Comparison of ENCODE assay signal across 25 cellular contexts in the genomic region with DNA sequence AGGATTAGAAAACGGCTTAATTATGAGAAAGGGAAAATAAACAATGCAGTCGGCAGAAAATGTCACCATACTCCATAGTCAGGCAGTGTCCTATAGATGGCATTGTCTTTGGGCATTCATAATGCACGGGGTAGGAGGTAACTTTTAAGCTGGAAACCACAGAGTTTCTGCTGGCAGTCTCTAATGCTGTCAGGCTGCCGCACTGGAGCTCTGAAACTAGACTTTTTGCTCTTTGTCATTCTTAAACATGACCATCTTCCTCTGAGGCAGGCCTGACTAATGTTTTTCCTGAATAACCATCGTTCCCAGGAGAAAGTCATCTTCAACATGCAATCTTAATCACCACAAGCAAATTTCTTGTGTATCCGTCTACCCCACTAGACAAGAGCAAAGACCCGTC.
DNase-seq lines count a peak whose midpoint lies in the region; ATAC-seq and TF ChIP-seq lines count a peak whose summit lies in the region.
"Had no signal": no experiment of that assay in that cellular context is flagged by ENCODE, and none has a peak within 500 bp of the region (broad histone marks: within the 10 kb centered on the region; RNA-seq: fewer than 3 reads in every experiment).

No MANE protein-coding gene starts in this region.

- ATAC-seq in HG03095 (IDR thresholded peaks at IDR 0.05; ENCODE audit: unreplicated experiment), result no peak
- no peak for ATAC-seq in HG02970 (IDR thresholded peaks at IDR 0.05; ENCODE audit: low FRiP score, unreplicated experiment)
- no peak for ATAC-seq in GM21390 (IDR thresholded peaks at IDR 0.05; ENCODE audit: unreplicated experiment)
- ATAC-seq: CD8-positive, alpha-beta T cell; upper lobe of right lung had no signal

- H3K27ac ChIP-seq in 22Rv1, result no peak overlapping the region
- H3K27ac ChIP-seq: breast epithelium, epithelial cell of prostate, parathyroid adenoma, right atrium auricular region, SJCRH30, upper lobe of right lung had no signal

- no peaks in the 10 kb centered on the region for H3K9me3 Mint-ChIP-seq in HFFc6
- H3K9me3 Mint-ChIP-seq in activated CD4-positive, alpha-beta memory T cell treated with anti-CD3 and anti-CD28 coated beads, Interleukin-2, amount 10 ng/mL, durations not matched to agents 7 days and 5 days, result no peaks in the 10 kb centered on the region
- H3K9me3 Mint-ChIP-seq: activated B cell treated with CpG ODN at 0.5 μM for 24 hours; CD8-positive, alpha-beta T cell had no signal

- H3K4me3 Mint-ChIP-seq in HFFc6, result peak overlapping the region; percentile 65
- no peak overlapping the region for H3K4me3 Mint-ChIP-seq in activated CD4-positive, alpha-beta memory T cell treated with anti-CD3 and anti-CD28 coated beads, Interleukin-2, amount 10 ng/mL, durations not matched to agents 7 days and 5 days
- H3K4me3 Mint-ChIP-seq: activated B cell treated with CpG ODN at 0.5 μM for 24 hours; CD8-positive, alpha-beta T cell had no signal

- H3K4me1 Mint-ChIP-seq in HFFc6 (ENCODE audit: low read depth), result peaks cover 45% of the 10 kb centered on the region
- no peaks in the 10 kb centered on the region for H3K4me1 Mint-ChIP-seq in activated CD4-positive, alpha-beta memory T cell treated with anti-CD3 and anti-CD28 coated beads, Interleukin-2, amount 10 ng/mL, durations not matched to agents 7 days and 5 days
- H3K4me1 Mint-ChIP-seq: activated B cell treated with CpG ODN at 0.5 μM for 24 hours had no signal

- H3K27ac Mint-ChIP-seq in HFFc6, result peak overlapping the region; percentile 36; the same call in 1 of the 2 replicates
- no peak overlapping the region for H3K27ac Mint-ChIP-seq in activated CD4-positive, alpha-beta memory T cell treated with anti-CD3 and anti-CD28 coated beads, Interleukin-2, amount 10 ng/mL, durations not matched to agents 7 days and 5 days
- H3K27ac Mint-ChIP-seq: activated B cell treated with CpG ODN at 0.5 μM for 24 hours; CD8-positive, alpha-beta T cell had no signal

- CTCF ChIA-PET in activated CD4-positive, alpha-beta memory T cell treated with anti-CD3 and anti-CD28 coated beads, Interleukin-2, amount 10 ng/mL, durations not matched to agents 7 days and 5 days (lab: Charles Lee), result no interaction called here

- DNase-seq in HFFc6 (peak; percentile 11), RKO (ENCODE audit: low spot score) (peak; percentile 8), fibroblast of peridontal ligament (ENCODE audit: extremely low read depth) (peak; percentile 56)
- DNase-seq in activated CD4-positive, alpha-beta memory T cell treated with anti-CD3 and anti-CD28 coated beads, Interleukin-2, amount 10 ng/mL, durations not matched to agents 7 days and 5 days, result no peak
- DNase-seq: 8988T; activated B cell treated with CpG ODN at 0.5 μM for 24 hours; activated naive CD4-positive, alpha-beta T cell treated with Interleukin-2 at 50 U/mL for 16 hours; amniotic stem cell; CD8-positive, alpha-beta T cell; foreskin melanocyte; Kasumi-1; NCI-H1092 treated with DMSO at 0.1 percent for 48 hours; NCI-H2029; NCI-H524 treated with DMSO at 0.1 percent for 48 hours; SJCRH30; stimulated activated CD4-positive, alpha-beta T cell treated with anti-CD3 and anti-CD28 coated beads, Interleukin-4, amount 100 ng/mL, for 1 hour; upper lobe of right lung had no signal

- peak; percentile 8; the same call in 1 of the 2 replicates for TF ChIP-seq CTCF in 22Rv1 (IDR thresholded peaks at IDR 0.05)
- TF ChIP-seq CTCF in HFFc6 (IDR thresholded peaks at IDR 0.05), result no peak

- no peaks in the 10 kb centered on the region for H3K36me3 Mint-ChIP-seq in HFFc6 (ENCODE audit: low read depth)
- H3K36me3 Mint-ChIP-seq in activated CD4-positive, alpha-beta memory T cell treated with anti-CD3 and anti-CD28 coated beads, Interleukin-2, amount 10 ng/mL, durations not matched to agents 7 days and 5 days (ENCODE audit: low read depth), result no peaks in the 10 kb centered on the region
- H3K36me3 Mint-ChIP-seq: CD8-positive, alpha-beta T cell had no signal

- H3K27me3 Mint-ChIP-seq in HFFc6 (ENCODE audit: insufficient read depth), result no peaks in the 10 kb centered on the region
- H3K27me3 Mint-ChIP-seq in activated CD4-positive, alpha-beta memory T cell treated with anti-CD3 and anti-CD28 coated beads, Interleukin-2, amount 10 ng/mL, durations not matched to agents 7 days and 5 days, result peaks cover 4% of the 10 kb centered on the region
- H3K27me3 Mint-ChIP-seq: activated B cell treated with CpG ODN at 0.5 μM for 24 hours had no signal

- POLR2A ChIA-PET in activated CD4-positive, alpha-beta memory T cell treated with anti-CD3 and anti-CD28 coated beads, Interleukin-2, amount 10 ng/mL, durations not matched to agents 7 days and 5 days (lab: Charles Lee), result no interaction called here
